ENCODE assay signal across 13 cellular contexts in genomic region chr2:134247679-134248078, GRCh38. TPM values are rescaled to one million over a fixed set of nuclear protein-coding genes. Genes with fewer than 3 reads are reported as not detected.
DNase-seq lines count a peak whose midpoint lies in the region; ATAC-seq lines count a peak whose summit lies in the region.
"Had no signal": no experiment of that assay in that cellular context is flagged by ENCODE, and none has a peak within 500 bp of the region (broad histone marks: within the 10 kb centered on the region; RNA-seq: fewer than 3 reads in every experiment).

No MANE protein-coding gene starts in this region.

- peaks cover 38 to 95% (median 71%) of the 10 kb centered on the region in 4 donors for H3K4me1 Mint-ChIP-seq in CD4-positive, CD25-positive, alpha-beta regulatory T cell
- H3K4me1 Mint-ChIP-seq in activated CD4-positive, alpha-beta T cell treated with anti-CD3 and anti-CD28 coated beads, Interleukin-2, amount 10 ng/mL, durations not matched to agents 24 days and 14 days, result peaks cover 69% of the 10 kb centered on the region

- H4K91ac ChIP-seq in neuronal stem cell (ENCODE audit: low read depth, low read length, poor library complexity), result no peak overlapping the region

- no peak overlapping the region for H2AFZ ChIP-seq in neuronal stem cell (ENCODE audit: low read length)

- no peak overlapping the region for H3K18ac ChIP-seq in neuronal stem cell (ENCODE audit: low read length)

- H3K4me3 ChIP-seq in CD4-positive, CD25-positive, alpha-beta regulatory T cell (ENCODE audit: low read depth, low read length), result peak overlapping the region; percentile 2
- H3K4me3 ChIP-seq in neuronal stem cell (ENCODE audit: low read length in 2 of 2), result no peak overlapping the region
- H3K4me3 ChIP-seq: esophagus muscularis mucosa, uterus had no signal

- no peak overlapping the region for H3K27ac Mint-ChIP-seq in CD4-positive, CD25-positive, alpha-beta regulatory T cell
- no peak overlapping the region for H3K27ac Mint-ChIP-seq in activated CD4-positive, alpha-beta T cell treated with anti-CD3 and anti-CD28 coated beads, Interleukin-2, amount 10 ng/mL, durations not matched to agents 24 days and 14 days
- H3K27ac Mint-ChIP-seq: activated T-helper 1 cell treated with anti-CD3 and anti-CD28 coated beads, Interleukin-12 subunit alpha, Interleukin-12 subunit beta, Interleukin-2, Interleukin-4 antibody, amounts not matched to agents 30 ng/mL and 10 ng/mL and 1 ng/mL, durations not matched to agents 14 hours and 24 hours and 36 hours; WTC11 had no signal

- no peak overlapping the region for H3K27ac ChIP-seq in CD4-positive, CD25-positive, alpha-beta regulatory T cell (ENCODE audit: insufficient read depth, low read length, poor library complexity, severe bottlenecking)
- no peak overlapping the region for H3K27ac ChIP-seq in neuronal stem cell (replicated peaks; ENCODE audit: low read length)
- H3K27ac ChIP-seq: esophagus muscularis mucosa, uterus had no signal

- H2AK5ac ChIP-seq in neuronal stem cell (ENCODE audit: low read depth, low read length), result no peak overlapping the region

- H3K23ac ChIP-seq in neuronal stem cell (ENCODE audit: low read depth, low read length, poor library complexity), result no peak overlapping the region

- intact Hi-C loops in activated CD4-positive, alpha-beta T cell treated with anti-CD3 and anti-CD28 coated beads, Interleukin-2, amount 10 ng/mL, durations not matched to agents 24 days and 14 days (cut with micrococcal nuclease), result no loop called here

- no peak overlapping the region for H2BK5ac ChIP-seq in neuronal stem cell (ENCODE audit: low read length)

- no peak for DNase-seq in CD4-positive, CD25-positive, alpha-beta regulatory T cell
- DNase-seq in NCI-H748 treated with DMSO at 0.1 percent for 48 hours (lab: John Stamatoyannopoulos, UW) (no peak), hepatic stellate cell (ENCODE audit: low spot score) (no peak), neuronal stem cell (ENCODE audit: low spot score) (no peak)
- no peak for DNase-seq in activated CD4-positive, alpha-beta T cell treated with anti-CD3 and anti-CD28 coated beads, Interleukin-2, amount 10 ng/mL, durations not matched to agents 24 days and 14 days
- DNase-seq: NCI-H1930, uterus had no signal

- H3K9me3 ChIP-seq in CD4-positive, CD25-positive, alpha-beta regulatory T cell (ENCODE audit: control insufficient read depth in 2 of 2, low read length in 2 of 2), result no peaks in the 10 kb centered on the region
- no peaks in the 10 kb centered on the region for H3K9me3 ChIP-seq in neuronal stem cell (replicated peaks in 1 of 2; ENCODE audit: control insufficient read depth in 2 of 2, insufficient read depth in 1 of 2, low read depth in 1 of 2, low read length in 2 of 2)
- H3K9me3 ChIP-seq: esophagus muscularis mucosa, uterus had no signal

- H3K4ac ChIP-seq in neuronal stem cell (ENCODE audit: low read length), result no peak overlapping the region

- peaks cover 54% of the 10 kb centered on the region for H3K4me1 ChIP-seq in CD4-positive, CD25-positive, alpha-beta regulatory T cell (ENCODE audit: control insufficient read depth, insufficient read depth, low read length, poor library complexity, severe bottlenecking)
- H3K4me1 ChIP-seq in neuronal stem cell (ENCODE audit: control insufficient read depth in 2 of 2, insufficient read depth in 1 of 2, low read depth in 1 of 2, low read length in 2 of 2), result peaks cover 0 to 6% of the 10 kb centered on the region in 2 donors
- H3K4me1 ChIP-seq: uterus had no signal

- no peak overlapping the region for H3K9ac ChIP-seq in neuronal stem cell (ENCODE audit: low read depth, low read length, poor library complexity)

- peaks cover 11% of the 10 kb centered on the region for H3K36me3 Mint-ChIP-seq in CD4-positive, CD25-positive, alpha-beta regulatory T cell
- peaks cover 6% of the 10 kb centered on the region for H3K36me3 Mint-ChIP-seq in activated CD4-positive, alpha-beta T cell treated with anti-CD3 and anti-CD28 coated beads, Interleukin-2, amount 10 ng/mL, durations not matched to agents 24 days and 14 days (ENCODE audit: low read depth)
- H3K36me3 Mint-ChIP-seq: WTC11 had no signal

- H4K8ac ChIP-seq in neuronal stem cell (ENCODE audit: low read depth, low read length), result no peak overlapping the region

- H2BK12ac ChIP-seq in neuronal stem cell (ENCODE audit: low read length), result no peak overlapping the region

- no peaks in the 10 kb centered on the region for H3K27me3 Mint-ChIP-seq in CD4-positive, CD25-positive, alpha-beta regulatory T cell
- H3K27me3 Mint-ChIP-seq in activated CD4-positive, alpha-beta T cell treated with anti-CD3 and anti-CD28 coated beads, Interleukin-2, amount 10 ng/mL, durations not matched to agents 24 days and 14 days, result peaks cover 4% of the 10 kb centered on the region

- no peaks in the 10 kb centered on the region for H3K9me3 Mint-ChIP-seq in CD4-positive, CD25-positive, alpha-beta regulatory T cell
- peaks cover 6% of the 10 kb centered on the region for H3K9me3 Mint-ChIP-seq in activated CD4-positive, alpha-beta T cell treated with anti-CD3 and anti-CD28 coated beads, Interleukin-2, amount 10 ng/mL, durations not matched to agents 24 days and 14 days
- H3K9me3 Mint-ChIP-seq: activated T-helper 1 cell treated with anti-CD3 and anti-CD28 coated beads, Interleukin-12 subunit alpha, Interleukin-12 subunit beta, Interleukin-2, Interleukin-4 antibody, amounts not matched to agents 30 ng/mL and 10 ng/mL and 1 ng/mL, durations not matched to agents 14 hours and 24 hours and 36 hours; WTC11 had no signal

- no peak for ATAC-seq in CD4-positive, CD25-positive, alpha-beta regulatory T cell (ENCODE audit: low read depth in 2 of 2)
- peak; percentile 45 for ATAC-seq in GM19351 (IDR thresholded peaks at IDR 0.05; ENCODE audit: unreplicated experiment)
- ATAC-seq in HG02759 (IDR thresholded peaks at IDR 0.05; ENCODE audit: unreplicated experiment), result peak; percentile 43
- ATAC-seq in HG03558 (IDR thresholded peaks at IDR 0.05; ENCODE audit: extremely low read depth, unreplicated experiment), result peak; percentile 38
- ATAC-seq: WTC11 had no signal

- H3K36me3 ChIP-seq in CD4-positive, CD25-positive, alpha-beta regulatory T cell (ENCODE audit: control insufficient read depth, insufficient read depth, low read length), result no peaks in the 10 kb centered on the region
- no peaks in the 10 kb centered on the region for H3K36me3 ChIP-seq in neuronal stem cell (replicated peaks in 1 of 2; ENCODE audit: control insufficient read depth in 2 of 2, insufficient read depth in 2 of 2, low read length in 2 of 2)
- H3K36me3 ChIP-seq: esophagus muscularis mucosa, uterus had no signal

- H3K14ac ChIP-seq in neuronal stem cell (ENCODE audit: low read length), result no peak overlapping the region

- no peak overlapping the region for H3K4me2 ChIP-seq in neuronal stem cell (ENCODE audit: insufficient read depth, low read length, poor library complexity, severe bottlenecking)

- no peak overlapping the region for H2BK15ac ChIP-seq in neuronal stem cell (ENCODE audit: low read length)

- H2BK120ac ChIP-seq in neuronal stem cell (ENCODE audit: low read depth, low read length), result no peak overlapping the region

- peak overlapping the region in 1 of 4 donors; percentile 7 for H3K4me3 Mint-ChIP-seq in CD4-positive, CD25-positive, alpha-beta regulatory T cell
- H3K4me3 Mint-ChIP-seq in activated CD4-positive, alpha-beta T cell treated with anti-CD3 and anti-CD28 coated beads, Interleukin-2, amount 10 ng/mL, durations not matched to agents 24 days and 14 days, result no peak overlapping the region
- H3K4me3 Mint-ChIP-seq: activated T-helper 1 cell treated with anti-CD3 and anti-CD28 coated beads, Interleukin-12 subunit alpha, Interleukin-12 subunit beta, Interleukin-2, Interleukin-4 antibody, amounts not matched to agents 30 ng/mL and 10 ng/mL and 1 ng/mL, durations not matched to agents 14 hours and 24 hours and 36 hours; WTC11 had no signal

- peaks cover 2% of the 10 kb centered on the region for H3K79me1 ChIP-seq in neuronal stem cell (ENCODE audit: low read depth, low read length)

- WGBS in neuronal stem cell (ENCODE audit: extremely low coverage in 2 of 2, insufficient read length in 2 of 2, insufficient replicate concordance in 1 of 2), 2 donors, result no CpG with 5 or more reads among the region's 1 CpG

- no peaks in the 10 kb centered on the region for H3K27me3 ChIP-seq in CD4-positive, CD25-positive, alpha-beta regulatory T cell (ENCODE audit: control insufficient read depth, insufficient read depth, low read length)
- H3K27me3 ChIP-seq in neuronal stem cell (ENCODE audit: control insufficient read depth in 3 of 3, insufficient read depth in 3 of 3, low read depth in 1 of 3, low read length in 3 of 3), result no peaks in the 10 kb centered on the region
- H3K27me3 ChIP-seq: esophagus muscularis mucosa, uterus had no signal

RNA-seq across cellular contexts. Expression of gene MGAT5, which starts 6.2 kb away (rescaled TPM):
- total RNA-seq in CD4-positive, CD25-positive, alpha-beta regulatory T cell, result 68.8 TPM
- 1 to 10 TPM; 3.6 to 7.2 (median 6.3) TPM for polyA plus RNA-seq in CD4-positive, CD25-positive, alpha-beta regulatory T cell
- 15.1 TPM for polyA plus RNA-seq in neuronal stem cell (2013, experiment 1 of 2)
- 14.4 TPM for polyA plus RNA-seq in neuronal stem cell (2013, experiment 2 of 2)
- 23.7 and 25.7 TPM in 2 replicates for total RNA-seq in activated CD4-positive, alpha-beta T cell treated with anti-CD3 and anti-CD28 coated beads, Interleukin-2, amount 10 ng/mL, durations not matched to agents 24 days and 14 days

Comparison
In these comparisons a context has a peak if more than half of its experiments do, and no peak if none do; other contexts are left out.
1. ATAC-seq: peak in GM19351 (single experiment), HG02759 (single experiment) and HG03558 (single experiment); none in CD4-positive, CD25-positive, alpha-beta regulatory T cell (0 of 2).